In genomic region chr2:111024496-111024895, GRCh38 we compare ENCODE assay signal across 22 cellular contexts.
"Had no signal": no experiment of that assay in that cellular context is flagged by ENCODE, and none has a peak within 500 bp of the region (broad histone marks: within the 10 kb centered on the region; RNA-seq: fewer than 3 reads in every experiment).

No MANE protein-coding gene starts in this region.

- H3K27me3 Mint-ChIP-seq: central memory CD8-positive, alpha-beta T cell had no signal

- H3K36me3 ChIP-seq: adrenal gland, ascending aorta, brain microvascular endothelial cell, esophagus squamous epithelium, gastrocnemius medialis, stomach, suprapubic skin, tibial nerve had no signal

- H3K4me1 ChIP-seq: adrenal gland, ascending aorta, parathyroid adenoma, tibial nerve had no signal

- H3K27me3 ChIP-seq: adrenal gland, ascending aorta, esophagus squamous epithelium, gastrocnemius medialis, stomach, suprapubic skin, tibial nerve had no signal

- H2AFZ ChIP-seq: parathyroid adenoma had no signal

- H3K4me3 Mint-ChIP-seq: activated naive CD8-positive, alpha-beta T cell; activated T-helper 17 cell treated with anti-CD3 and anti-CD28 coated beads, Interleukin-2, amount 50 U/mL, for 72 hours; central memory CD8-positive, alpha-beta T cell; endodermal cell; nephron; T-helper 2 cell treated with Interferon-gamma antibody and Interleukin-4, amounts not matched to agents 5 μg/mL and 100 μg/mL, for 36 hours had no signal

- H3K9ac ChIP-seq: parathyroid adenoma had no signal

- FAIRE-seq: TTC549 had no signal

- DNase-seq: activated T-cell treated with anti-CD3 and anti-CD28 coated beads, Interleukin-2, amount 50 U/mL, for 1 hour; adrenal gland; brain microvascular endothelial cell; cortex of kidney; endodermal cell; esophagus squamous epithelium; gastrocnemius medialis; hippocampal formation; nucleus accumbens; right cardiac atrium; stimulated activated CD4-positive, alpha-beta T cell treated with anti-CD3 and anti-CD28 coated beads, Interleukin-1b, Interleukin-23, amount 100 ng/mL, for 48 hours; stomach had no signal

- H3K9me3 ChIP-seq: adrenal gland, ascending aorta, esophagus squamous epithelium, gastrocnemius medialis, stomach, suprapubic skin had no signal

- H3K9me3 Mint-ChIP-seq: activated T-helper 17 cell treated with anti-CD3 and anti-CD28 coated beads, Interleukin-2, amount 50 U/mL, for 72 hours; central memory CD8-positive, alpha-beta T cell; T-helper 2 cell treated with Interferon-gamma antibody and Interleukin-4, amounts not matched to agents 5 μg/mL and 100 μg/mL, for 36 hours had no signal

- H3K27ac Mint-ChIP-seq: activated naive CD8-positive, alpha-beta T cell; activated T-helper 17 cell treated with anti-CD3 and anti-CD28 coated beads, Interleukin-2, amount 50 U/mL, for 72 hours; endodermal cell; nephron; T-helper 2 cell treated with Interferon-gamma antibody and Interleukin-4, amounts not matched to agents 5 μg/mL and 100 μg/mL, for 36 hours had no signal

- H3K4me1 Mint-ChIP-seq: activated T-helper 17 cell treated with anti-CD3 and anti-CD28 coated beads, Interleukin-2, amount 50 U/mL, for 72 hours; central memory CD8-positive, alpha-beta T cell had no signal

- H3K27ac ChIP-seq: adrenal gland, ascending aorta, brain microvascular endothelial cell, esophagus squamous epithelium, gastrocnemius medialis, parathyroid adenoma, stomach, suprapubic skin, tibial nerve had no signal

- H3K4me3 ChIP-seq: adrenal gland, ascending aorta, esophagus squamous epithelium, gastrocnemius medialis, stomach, suprapubic skin, tibial nerve had no signal

- H3K79me2 ChIP-seq: parathyroid adenoma had no signal
